1 cellular context compared by ENCODE assay signal in the genomic region with DNA sequence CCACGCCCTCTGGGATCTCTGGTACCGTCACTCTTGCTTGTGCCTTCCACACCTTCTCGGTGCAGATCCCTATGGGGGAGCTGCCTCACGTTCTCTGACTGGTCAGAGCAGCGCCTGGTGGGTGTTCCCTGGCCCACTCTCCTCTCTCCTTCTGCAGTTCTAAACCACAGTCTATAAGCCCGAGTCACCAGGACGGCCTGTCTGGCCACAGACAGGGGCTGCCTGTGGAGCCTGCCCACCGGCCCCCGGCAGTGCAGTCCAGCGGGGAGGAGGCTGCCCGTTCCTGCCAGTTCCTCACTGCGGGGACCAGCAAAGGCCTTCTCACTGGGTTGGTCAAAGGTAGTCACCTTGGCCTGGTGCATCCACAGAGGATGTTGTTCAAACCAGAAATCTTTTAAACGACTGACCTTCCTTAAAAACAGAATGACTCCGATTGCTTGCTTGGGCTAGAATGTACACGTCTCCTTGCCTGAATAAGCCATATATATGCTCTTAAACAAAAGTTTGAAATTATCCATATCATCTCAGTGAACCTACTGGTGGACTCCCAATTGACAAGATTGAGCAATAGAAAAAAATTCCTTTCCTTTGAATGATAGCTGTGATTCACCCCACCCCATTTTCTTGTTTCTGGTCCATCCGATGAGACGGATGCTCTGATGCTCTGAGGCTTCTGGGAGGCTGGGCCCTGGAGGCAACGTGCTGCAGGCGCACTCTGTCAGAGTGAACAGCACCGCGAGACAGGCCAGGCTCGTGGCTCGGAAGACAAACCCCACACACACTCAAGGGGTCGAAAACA.
TF ChIP-seq lines count a peak whose summit lies in the region.

No MANE protein-coding gene starts in this region.

TF ChIP-seq in SK-N-SH, 30 proteins besides CTCF, POLR2A, EP300 and RAD21 (continued from another document):
- no peak for TF ChIP-seq GABPA (IDR thresholded peaks at IDR 0.05; ENCODE audit: low read depth)
- no peak for TF ChIP-seq RXRA (IDR thresholded peaks at IDR 0.05; ENCODE audit: borderline replicate concordance, low read depth)
- no peak for TF ChIP-seq MXI1 (IDR thresholded peaks at IDR 0.05; ENCODE audit: low read depth, low read length)
- no peak for TF ChIP-seq REST (IDR thresholded peaks at IDR 0.05; ENCODE audit: low read depth, low read length)
- TF ChIP-seq NFIC (IDR thresholded peaks at IDR 0.05; ENCODE audit: borderline replicate concordance), result no peak
- no peak for TF ChIP-seq POLR2AphosphoS5 (IDR thresholded peaks at IDR 0.05; ENCODE audit: low read depth, low read length)
